Comparison of ENCODE assay signal across 1 cellular context in the genomic region with DNA sequence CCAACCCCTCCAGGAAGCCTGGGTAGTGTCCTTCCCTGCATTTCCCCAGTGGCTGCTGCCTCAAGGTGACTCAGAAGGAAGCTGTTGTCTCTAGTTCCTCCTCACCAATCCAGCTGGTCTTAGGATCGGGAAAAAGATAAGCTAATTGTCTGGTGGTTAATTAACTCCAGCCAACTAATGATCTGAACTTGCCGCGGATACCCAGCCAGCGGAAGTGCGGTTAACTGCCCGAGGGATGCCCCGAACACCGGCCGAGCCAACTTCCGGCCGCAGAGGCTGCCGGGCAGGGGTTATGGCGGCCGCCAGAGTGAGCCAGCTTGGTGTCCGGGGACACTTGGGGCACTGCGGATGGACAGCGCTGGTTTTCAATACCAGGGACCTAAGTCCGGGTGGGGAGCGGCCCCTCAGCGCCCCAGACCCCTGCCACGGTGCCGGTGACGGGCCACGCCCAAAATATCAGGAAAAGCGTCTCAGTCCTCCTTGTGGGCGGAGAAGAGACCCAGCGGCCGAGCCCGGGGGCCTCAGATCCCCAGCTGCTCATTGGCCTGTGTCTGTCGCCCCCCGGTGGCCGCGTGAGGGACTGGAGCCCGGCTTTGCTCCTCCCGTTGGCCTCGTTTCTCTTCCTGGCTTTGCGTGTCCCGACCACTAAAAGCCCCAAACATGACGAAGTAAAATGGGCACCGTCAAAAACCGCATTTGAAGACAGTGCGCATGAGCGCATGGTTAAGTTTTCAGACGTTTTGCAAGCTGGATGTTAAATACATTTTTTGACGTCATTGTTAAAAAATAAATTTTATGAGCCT.
TF ChIP-seq lines count a peak whose summit lies in the region.

No MANE protein-coding gene starts in this region.

TF ChIP-seq in HepG2, 621 proteins besides CTCF, POLR2A, EP300 and RAD21 (continued from another document and continues in another):
- TF ChIP-seq, protein P1, sequence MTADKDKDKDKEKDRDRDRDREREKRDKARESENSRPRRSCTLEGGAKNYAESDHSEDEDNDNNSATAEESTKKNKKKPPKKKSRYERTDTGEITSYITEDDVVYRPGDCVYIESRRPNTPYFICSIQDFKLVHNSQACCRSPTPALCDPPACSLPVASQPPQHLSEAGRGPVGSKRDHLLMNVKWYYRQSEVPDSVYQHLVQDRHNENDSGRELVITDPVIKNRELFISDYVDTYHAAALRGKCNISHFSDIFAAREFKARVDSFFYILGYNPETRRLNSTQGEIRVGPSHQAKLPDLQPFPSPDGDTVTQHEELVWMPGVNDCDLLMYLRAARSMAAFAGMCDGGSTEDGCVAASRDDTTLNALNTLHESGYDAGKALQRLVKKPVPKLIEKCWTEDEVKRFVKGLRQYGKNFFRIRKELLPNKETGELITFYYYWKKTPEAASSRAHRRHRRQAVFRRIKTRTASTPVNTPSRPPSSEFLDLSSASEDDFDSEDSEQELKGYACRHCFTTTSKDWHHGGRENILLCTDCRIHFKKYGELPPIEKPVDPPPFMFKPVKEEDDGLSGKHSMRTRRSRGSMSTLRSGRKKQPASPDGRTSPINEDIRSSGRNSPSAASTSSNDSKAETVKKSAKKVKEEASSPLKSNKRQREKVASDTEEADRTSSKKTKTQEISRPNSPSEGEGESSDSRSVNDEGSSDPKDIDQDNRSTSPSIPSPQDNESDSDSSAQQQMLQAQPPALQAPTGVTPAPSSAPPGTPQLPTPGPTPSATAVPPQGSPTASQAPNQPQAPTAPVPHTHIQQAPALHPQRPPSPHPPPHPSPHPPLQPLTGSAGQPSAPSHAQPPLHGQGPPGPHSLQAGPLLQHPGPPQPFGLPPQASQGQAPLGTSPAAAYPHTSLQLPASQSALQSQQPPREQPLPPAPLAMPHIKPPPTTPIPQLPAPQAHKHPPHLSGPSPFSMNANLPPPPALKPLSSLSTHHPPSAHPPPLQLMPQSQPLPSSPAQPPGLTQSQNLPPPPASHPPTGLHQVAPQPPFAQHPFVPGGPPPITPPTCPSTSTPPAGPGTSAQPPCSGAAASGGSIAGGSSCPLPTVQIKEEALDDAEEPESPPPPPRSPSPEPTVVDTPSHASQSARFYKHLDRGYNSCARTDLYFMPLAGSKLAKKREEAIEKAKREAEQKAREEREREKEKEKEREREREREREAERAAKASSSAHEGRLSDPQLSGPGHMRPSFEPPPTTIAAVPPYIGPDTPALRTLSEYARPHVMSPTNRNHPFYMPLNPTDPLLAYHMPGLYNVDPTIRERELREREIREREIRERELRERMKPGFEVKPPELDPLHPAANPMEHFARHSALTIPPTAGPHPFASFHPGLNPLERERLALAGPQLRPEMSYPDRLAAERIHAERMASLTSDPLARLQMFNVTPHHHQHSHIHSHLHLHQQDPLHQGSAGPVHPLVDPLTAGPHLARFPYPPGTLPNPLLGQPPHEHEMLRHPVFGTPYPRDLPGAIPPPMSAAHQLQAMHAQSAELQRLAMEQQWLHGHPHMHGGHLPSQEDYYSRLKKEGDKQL (CRISPR knock-in tag; IDR thresholded peaks at IDR 0.05; ENCODE audit: low read depth) = no peak
- TF ChIP-seq ZSCAN25 (CRISPR knock-in tag; IDR thresholded peaks at IDR 0.05) (no peak; the same call in 1 of the 2 replicates), RNF2 (conservative IDR thresholded peaks at IDR 0.05; ENCODE audit: low read depth) (no peak), ZNF782 (CRISPR knock-in tag; IDR thresholded peaks at IDR 0.05; ENCODE audit: borderline replicate concordance) (peak; percentile 64; the same call in 1 of the 2 replicates), ATF1 (CRISPR knock-in tag; IDR thresholded peaks at IDR 0.05) (no peak), GATAD2A (CRISPR knock-in tag; IDR thresholded peaks at IDR 0.05) (peak; percentile 52; the same call in 1 of the 2 replicates), ETV5 (CRISPR knock-in tag; IDR thresholded peaks at IDR 0.05; ENCODE audit: borderline replicate concordance) (no peak; the same call in none of the 2 replicates), CREB3 (CRISPR knock-in tag; IDR thresholded peaks at IDR 0.05) (no peak), ZNF768 (CRISPR knock-in tag; IDR thresholded peaks at IDR 0.05) (peak; percentile 51; the same call in 1 of the 2 replicates), ZNF724P (CRISPR knock-in tag; IDR thresholded peaks at IDR 0.05; ENCODE audit: borderline replicate concordance) (no peak), DRAP1 (CRISPR knock-in tag; IDR thresholded peaks at IDR 0.05) (peak; percentile 44; the same call in 1 of the 2 replicates), ZNF841 (CRISPR knock-in tag; IDR thresholded peaks at IDR 0.05; ENCODE audit: borderline replicate concordance) (no peak), ZBTB1 (CRISPR knock-in tag; IDR thresholded peaks at IDR 0.05; ENCODE audit: borderline replicate concordance) (no peak), HBP1 (CRISPR knock-in tag; IDR thresholded peaks at IDR 0.05; ENCODE audit: low read depth) (peak; percentile 52; the same call in 1 of the 2 replicates), ZNF567 (CRISPR knock-in tag; IDR thresholded peaks at IDR 0.05; ENCODE audit: borderline replicate concordance) (no peak), KAT7 (CRISPR knock-in tag; IDR thresholded peaks at IDR 0.05; ENCODE audit: borderline replicate concordance) (peak; percentile 59; the same call in 1 of the 2 replicates), ZNF773 (CRISPR knock-in tag; IDR thresholded peaks at IDR 0.05; ENCODE audit: borderline replicate concordance) (peak; percentile 74; the same call in 1 of the 2 replicates), ZNF557 (CRISPR knock-in tag; IDR thresholded peaks at IDR 0.05) (no peak), ZFP90 (CRISPR knock-in tag; IDR thresholded peaks at IDR 0.05; ENCODE audit: borderline replicate concordance) (no peak), MIXL1 (CRISPR knock-in tag; IDR thresholded peaks at IDR 0.05) (peak; percentile 66), ARNTL (CRISPR knock-in tag; IDR thresholded peaks at IDR 0.05) (no peak), PITX1 (CRISPR knock-in tag; IDR thresholded peaks at IDR 0.05) (peak; percentile 75), ASH2L (IDR thresholded peaks at IDR 0.05; ENCODE audit: insufficient read length, low read depth, low read length) (peak; percentile 68), ZNF577 (CRISPR knock-in tag; IDR thresholded peaks at IDR 0.05; ENCODE audit: borderline replicate concordance, low read depth) (no peak), PHF8 (CRISPR knock-in tag; IDR thresholded peaks at IDR 0.05) (peak; percentile 94), KDM5A (IDR thresholded peaks at IDR 0.05; ENCODE audit: borderline replicate concordance, low read length) (peak; percentile 79), ZBTB7B (CRISPR knock-in tag; IDR thresholded peaks at IDR 0.05) (no peak; the same call in none of the 2 replicates), GATA4 (IDR thresholded peaks at IDR 0.05; ENCODE audit: borderline replicate concordance, low read depth) (no peak), TP53 (CRISPR knock-in tag; conservative IDR thresholded peaks at IDR 0.05) (peak; percentile 53; the same call in 1 of the 2 replicates), POLR2AphosphoS5 (IDR thresholded peaks at IDR 0.05; ENCODE audit: low read depth, low read length) (peak; percentile 81), ZKSCAN1 (IDR thresholded peaks at IDR 0.05; ENCODE audit: low read length) (no peak), ETV6 (CRISPR knock-in tag; conservative IDR thresholded peaks at IDR 0.05) (no peak; the same call in 1 of the 2 replicates), TRIM24 (CRISPR knock-in tag; IDR thresholded peaks at IDR 0.05) (no peak), SAFB2 (CRISPR knock-in tag; IDR thresholded peaks at IDR 0.05; ENCODE audit: borderline replicate concordance, low read depth) (peak; percentile 56; the same call in 1 of the 2 replicates), NFIB (CRISPR knock-in tag; IDR thresholded peaks at IDR 0.05; ENCODE audit: borderline replicate concordance) (no peak), ZNF276 (CRISPR knock-in tag; IDR thresholded peaks at IDR 0.05; ENCODE audit: low read depth) (no peak)
- TF ChIP-seq, protein P2, sequence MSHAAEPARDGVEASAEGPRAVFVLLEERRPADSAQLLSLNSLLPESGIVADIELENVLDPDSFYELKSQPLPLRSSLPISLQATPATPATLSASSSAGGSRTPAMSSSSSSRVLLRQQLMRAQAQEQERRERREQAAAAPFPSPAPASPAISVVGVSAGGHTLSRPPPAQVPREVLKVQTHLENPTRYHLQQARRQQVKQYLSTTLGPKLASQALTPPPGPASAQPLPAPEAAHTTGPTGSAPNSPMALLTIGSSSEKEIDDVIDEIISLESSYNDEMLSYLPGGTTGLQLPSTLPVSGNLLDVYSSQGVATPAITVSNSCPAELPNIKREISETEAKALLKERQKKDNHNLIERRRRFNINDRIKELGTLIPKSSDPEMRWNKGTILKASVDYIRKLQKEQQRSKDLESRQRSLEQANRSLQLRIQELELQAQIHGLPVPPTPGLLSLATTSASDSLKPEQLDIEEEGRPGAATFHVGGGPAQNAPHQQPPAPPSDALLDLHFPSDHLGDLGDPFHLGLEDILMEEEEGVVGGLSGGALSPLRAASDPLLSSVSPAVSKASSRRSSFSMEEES (CRISPR knock-in tag; IDR thresholded peaks at IDR 0.05) = peak; percentile 55; the same call in 1 of the 2 replicates
- TF ChIP-seq, protein P3, sequence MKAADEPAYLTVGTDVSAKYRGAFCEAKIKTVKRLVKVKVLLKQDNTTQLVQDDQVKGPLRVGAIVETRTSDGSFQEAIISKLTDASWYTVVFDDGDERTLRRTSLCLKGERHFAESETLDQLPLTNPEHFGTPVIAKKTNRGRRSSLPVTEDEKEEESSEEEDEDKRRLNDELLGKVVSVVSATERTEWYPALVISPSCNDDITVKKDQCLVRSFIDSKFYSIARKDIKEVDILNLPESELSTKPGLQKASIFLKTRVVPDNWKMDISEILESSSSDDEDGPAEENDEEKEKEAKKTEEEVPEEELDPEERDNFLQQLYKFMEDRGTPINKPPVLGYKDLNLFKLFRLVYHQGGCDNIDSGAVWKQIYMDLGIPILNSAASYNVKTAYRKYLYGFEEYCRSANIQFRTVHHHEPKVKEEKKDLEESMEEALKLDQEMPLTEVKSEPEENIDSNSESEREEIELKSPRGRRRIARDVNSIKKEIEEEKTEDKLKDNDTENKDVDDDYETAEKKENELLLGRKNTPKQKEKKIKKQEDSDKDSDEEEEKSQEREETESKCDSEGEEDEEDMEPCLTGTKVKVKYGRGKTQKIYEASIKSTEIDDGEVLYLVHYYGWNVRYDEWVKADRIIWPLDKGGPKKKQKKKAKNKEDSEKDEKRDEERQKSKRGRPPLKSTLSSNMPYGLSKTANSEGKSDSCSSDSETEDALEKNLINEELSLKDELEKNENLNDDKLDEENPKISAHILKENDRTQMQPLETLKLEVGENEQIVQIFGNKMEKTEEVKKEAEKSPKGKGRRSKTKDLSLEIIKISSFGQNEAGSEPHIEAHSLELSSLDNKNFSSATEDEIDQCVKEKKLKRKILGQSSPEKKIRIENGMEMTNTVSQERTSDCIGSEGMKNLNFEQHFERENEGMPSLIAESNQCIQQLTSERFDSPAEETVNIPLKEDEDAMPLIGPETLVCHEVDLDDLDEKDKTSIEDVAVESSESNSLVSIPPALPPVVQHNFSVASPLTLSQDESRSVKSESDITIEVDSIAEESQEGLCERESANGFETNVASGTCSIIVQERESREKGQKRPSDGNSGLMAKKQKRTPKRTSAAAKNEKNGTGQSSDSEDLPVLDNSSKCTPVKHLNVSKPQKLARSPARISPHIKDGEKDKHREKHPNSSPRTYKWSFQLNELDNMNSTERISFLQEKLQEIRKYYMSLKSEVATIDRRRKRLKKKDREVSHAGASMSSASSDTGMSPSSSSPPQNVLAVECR (CRISPR knock-in tag; IDR thresholded peaks at IDR 0.05; ENCODE audit: borderline replicate concordance) = peak; percentile 81
- TF ChIP-seq, protein P4, sequence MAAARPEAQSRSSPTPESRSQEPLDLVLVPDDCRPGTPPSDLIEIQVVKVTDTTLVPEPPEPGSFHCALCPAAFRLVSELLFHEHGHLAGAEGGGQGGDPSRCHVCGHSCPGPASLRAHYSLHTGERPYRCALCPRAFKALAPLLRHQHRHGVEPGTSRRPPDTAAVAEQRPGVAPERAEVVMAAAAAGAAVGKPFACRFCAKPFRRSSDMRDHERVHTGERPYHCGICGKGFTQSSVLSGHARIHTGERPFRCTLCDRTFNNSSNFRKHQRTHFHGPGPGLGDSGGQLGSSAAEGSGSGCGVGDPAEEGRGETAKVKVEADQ (CRISPR knock-in tag; IDR thresholded peaks at IDR 0.05; ENCODE audit: borderline replicate concordance) = no peak
